Comparison of ENCODE assay signal across 18 cellular contexts in the genomic region with DNA sequence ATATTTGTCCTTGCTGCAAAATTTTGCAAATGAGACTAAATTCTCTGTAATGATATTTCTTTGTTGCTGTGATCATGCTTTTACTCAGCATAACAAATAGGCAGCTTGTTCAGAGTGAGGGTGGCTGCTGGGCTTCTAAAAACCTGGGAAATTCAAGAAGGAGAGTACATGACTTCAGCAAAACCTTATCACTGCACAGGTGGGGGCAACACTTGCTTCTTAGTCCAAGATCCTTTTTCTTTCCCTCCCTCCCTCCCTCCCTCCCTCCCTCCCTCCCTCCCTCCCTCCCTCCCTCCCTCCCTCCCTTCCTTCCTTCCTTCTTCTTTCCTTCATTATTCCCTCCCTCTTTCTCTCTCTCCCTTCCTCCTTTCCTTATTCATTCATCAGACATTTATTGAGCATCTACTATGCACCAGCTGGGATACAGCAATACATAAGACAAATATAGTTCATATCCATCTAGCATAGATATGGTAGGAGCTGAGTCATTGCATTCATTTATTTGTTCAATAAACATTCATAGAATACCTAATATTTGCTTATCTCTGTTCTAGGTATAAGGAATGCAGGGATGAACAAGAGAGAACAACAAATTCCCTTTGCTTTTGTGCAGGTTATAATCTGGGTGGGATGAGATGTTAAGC.
DNase-seq lines count a peak whose midpoint lies in the region; ATAC-seq, FAIRE-seq and TF ChIP-seq lines count a peak whose summit lies in the region.
"Had no signal": no experiment of that assay in that cellular context is flagged by ENCODE, and none has a peak within 500 bp of the region (broad histone marks: within the 10 kb centered on the region; RNA-seq: fewer than 3 reads in every experiment).

No MANE protein-coding gene starts in this region.

- no peak for TF ChIP-seq RAD21 in HepG2 (CRISPR knock-in tag; IDR thresholded peaks at IDR 0.05)

- intact Hi-C loops in HepG2 (cut with micrococcal nuclease; ENCODE audit: unreplicated experiment) (no loop called here), right lobe of liver (cut with DNase I) (no loop called here)
- intact Hi-C loops in activated T-helper 1 cell treated with anti-CD3 and anti-CD28 coated beads, Interleukin-12 subunit alpha, Interleukin-12 subunit beta, Interleukin-2, Interleukin-4 antibody, amounts not matched to agents 30 ng/mL and 10 ng/mL and 1 ng/mL, durations not matched to agents 14 hours and 24 hours and 36 hours (cut with micrococcal nuclease), result no loop called here

- no peak overlapping the region for H2AFZ ChIP-seq in HepG2 (ENCODE audit: low read length)

- H3K36me3 ChIP-seq in HepG2 (replicated peaks in 1 of 2; ENCODE audit: control insufficient read depth in 1 of 2, insufficient read depth in 2 of 2, low read length in 2 of 2) (no peaks in the 10 kb centered on the region), right lobe of liver (no peaks in the 10 kb centered on the region), brain microvascular endothelial cell (replicated peaks) (no peaks in the 10 kb centered on the region)
- H3K36me3 ChIP-seq: Peyer's patch had no signal

- H3K27ac ChIP-seq in HepG2 (ENCODE audit: extremely low read length, insufficient read depth, low read length), result no peak overlapping the region
- no peak overlapping the region for H3K27ac ChIP-seq in right lobe of liver
- peak overlapping the region; percentile 25 for H3K27ac ChIP-seq in brain microvascular endothelial cell
- H3K27ac ChIP-seq: Peyer's patch had no signal

- no peaks in the 10 kb centered on the region for H3K4me1 Mint-ChIP-seq in activated T-helper 1 cell treated with anti-CD3 and anti-CD28 coated beads, Interleukin-12 subunit alpha, Interleukin-12 subunit beta, Interleukin-2, Interleukin-4 antibody, amounts not matched to agents 30 ng/mL and 10 ng/mL and 1 ng/mL, durations not matched to agents 14 hours and 24 hours and 36 hours (ENCODE audit: low read depth)

- TF ChIP-seq POLR2A in HepG2 (IDR thresholded peaks at IDR 0.05; ENCODE audit: insufficient read depth in 1 of 2, low read depth in 2 of 2, low read length in 2 of 2), result no peak
- no peak for TF ChIP-seq POLR2A in right lobe of liver (IDR thresholded peaks at IDR 0.05)

- CTCF ChIA-PET in HepG2 (lab: Yijun Ruan, JAX; ENCODE audit: low intra/inter-chr PET ratio, low total read pairs), result no interaction called here

- H3K4me1 ChIP-seq in HepG2 (ENCODE audit: insufficient read depth, low read length) (peaks cover 79% of the 10 kb centered on the region), right lobe of liver (no peaks in the 10 kb centered on the region)

- no peak for FAIRE-seq in HepG2 (lab: Jason Lieb, UNC)
- no peak for FAIRE-seq in RCC 7860 (lab: Jason Lieb, UNC)
- FAIRE-seq: G401.6, GM12891, H1 had no signal

- H3K4me3 Mint-ChIP-seq in activated T-helper 1 cell treated with anti-CD3 and anti-CD28 coated beads, Interleukin-12 subunit alpha, Interleukin-12 subunit beta, Interleukin-2, Interleukin-4 antibody, amounts not matched to agents 30 ng/mL and 10 ng/mL and 1 ng/mL, durations not matched to agents 14 hours and 24 hours and 36 hours, result no peak overlapping the region

- H3K27me3 ChIP-seq in HepG2 (ENCODE audit: control insufficient read depth in 1 of 2, insufficient read depth in 2 of 2, low read length in 2 of 2) (no peaks in the 10 kb centered on the region), right lobe of liver (no peaks in the 10 kb centered on the region), brain microvascular endothelial cell (replicated peaks) (no peaks in the 10 kb centered on the region)
- H3K27me3 ChIP-seq: Peyer's patch had no signal

- no TSS peak for BruUV-seq in HepG2 (replicated peaks; lab: Mats Ljungman, UMichigan)

- H3K9ac ChIP-seq in HepG2 (ENCODE audit: insufficient read depth, low read depth, low read length), result no peak overlapping the region

- no peak for TF ChIP-seq EP300 in HepG2 (IDR thresholded peaks at IDR 0.05; ENCODE audit: low read depth in 2 of 2, low read length in 2 of 2)
- no peak for TF ChIP-seq EP300 in HepG2 (CRISPR knock-in tag; IDR thresholded peaks at IDR 0.05; ENCODE audit: borderline replicate concordance)

- no peaks in the 10 kb centered on the region for H3K36me3 Mint-ChIP-seq in activated T-helper 1 cell treated with anti-CD3 and anti-CD28 coated beads, Interleukin-12 subunit alpha, Interleukin-12 subunit beta, Interleukin-2, Interleukin-4 antibody, amounts not matched to agents 30 ng/mL and 10 ng/mL and 1 ng/mL, durations not matched to agents 14 hours and 24 hours and 36 hours (ENCODE audit: low read depth)

- no peaks in the 10 kb centered on the region for H3K79me2 ChIP-seq in HepG2 (ENCODE audit: insufficient read depth, low read length)

- in situ Hi-C loops in HepG2 (cut with HindIII; ENCODE audit: extremely low pct_ligation_motif_present, low pct_unique_long_range_greater_than_20kb), result no loop called here
- in situ Hi-C loops in brain microvascular endothelial cell (cut with HindIII; ENCODE audit: low pct_ligation_motif_present, low sequenced_read_pairs), result no loop called here

- ATAC-seq in HepG2 (no peak), right lobe of liver (no peak)

- H3K4me2 ChIP-seq in HepG2 (ENCODE audit: low read depth, low read length), result no peak overlapping the region

- no peaks in the 10 kb centered on the region for H3K9me3 Mint-ChIP-seq in activated T-helper 1 cell treated with anti-CD3 and anti-CD28 coated beads, Interleukin-12 subunit alpha, Interleukin-12 subunit beta, Interleukin-2, Interleukin-4 antibody, amounts not matched to agents 30 ng/mL and 10 ng/mL and 1 ng/mL, durations not matched to agents 14 hours and 24 hours and 36 hours

- TF ChIP-seq CTCF in HepG2 (CRISPR knock-in tag; IDR thresholded peaks at IDR 0.05), result no peak
- TF ChIP-seq CTCF in right lobe of liver (IDR thresholded peaks at IDR 0.05), result no peak
- no peak for TF ChIP-seq CTCF in brain microvascular endothelial cell (IDR thresholded peaks at IDR 0.05; ENCODE audit: low read depth, low read length, missing control alignments)

- DNase-seq in HepG2 (ENCODE audit: low spot score), result no peak
- DNase-seq in right lobe of liver, result no peak
- DNase-seq in NCI-H226, result peak; percentile 33
- DNase-seq in brain microvascular endothelial cell, result no peak
- no peak for DNase-seq in NCI-H2196 (lab: John Stamatoyannopoulos, UW; ENCODE audit: unreplicated experiment)
- no peak for DNase-seq in RCC 7860 (ENCODE audit: low spot score)
- DNase-seq in activated T-helper 1 cell treated with anti-CD3 and anti-CD28 coated beads, Interleukin-12 subunit alpha, Interleukin-12 subunit beta, Interleukin-2, Interleukin-4 antibody, amounts not matched to agents 30 ng/mL and 10 ng/mL and 1 ng/mL, durations not matched to agents 14 hours and 24 hours and 36 hours (ENCODE audit: low spot score), result no peak
- no peak for DNase-seq in activated effector memory CD4-positive, alpha-beta T cell treated with Interleukin-2 at 50 U/mL for 16 hours
- DNase-seq: 8988T, DMS79, NCI-H1092, NCI-H446, Peyer's patch, SHP77 treated with DMSO at 0.1 percent for 48 hours, T-helper 2 cell had no signal

- no peak overlapping the region for H3K4me3 ChIP-seq in HepG2 (replicated peaks in 1 of 3; ENCODE audit: insufficient read depth in 1 of 3, low read depth in 2 of 3, low read length in 3 of 3)
- no peak overlapping the region for H3K4me3 ChIP-seq in right lobe of liver
- no peak overlapping the region for H3K4me3 ChIP-seq in brain microvascular endothelial cell (ENCODE audit: low read depth, low read length)
- H3K4me3 ChIP-seq: Peyer's patch had no signal

- POLR2A ChIA-PET in HepG2 (lab: Yijun Ruan, JAX), result interaction anchor here (1.0 kb wide), 1 partner anchor 8 kb away, joined by 3 read pairs; no protein-coding TSS in a partner anchor

- H3K27me3 Mint-ChIP-seq in activated T-helper 1 cell treated with anti-CD3 and anti-CD28 coated beads, Interleukin-12 subunit alpha, Interleukin-12 subunit beta, Interleukin-2, Interleukin-4 antibody, amounts not matched to agents 30 ng/mL and 10 ng/mL and 1 ng/mL, durations not matched to agents 14 hours and 24 hours and 36 hours (ENCODE audit: insufficient read depth), result no peaks in the 10 kb centered on the region

- H3K9me3 ChIP-seq in HepG2 (ENCODE audit: low read length) (no peaks in the 10 kb centered on the region), right lobe of liver (no peaks in the 10 kb centered on the region)
- H3K9me3 ChIP-seq: Peyer's patch had no signal

- H3K27ac Mint-ChIP-seq in activated T-helper 1 cell treated with anti-CD3 and anti-CD28 coated beads, Interleukin-12 subunit alpha, Interleukin-12 subunit beta, Interleukin-2, Interleukin-4 antibody, amounts not matched to agents 30 ng/mL and 10 ng/mL and 1 ng/mL, durations not matched to agents 14 hours and 24 hours and 36 hours, result no peak overlapping the region

- H4K20me1 ChIP-seq in HepG2 (ENCODE audit: insufficient read depth, low read length), result no peaks in the 10 kb centered on the region

TF ChIP-seq in HepG2, 621 proteins besides CTCF, POLR2A, EP300 and RAD21 (continues in another document):
- no peak for TF ChIP-seq ZNF235 (CRISPR knock-in tag; IDR thresholded peaks at IDR 0.05; ENCODE audit: borderline replicate concordance)
- TF ChIP-seq ZNF577 (CRISPR knock-in tag; IDR thresholded peaks at IDR 0.05; ENCODE audit: borderline replicate concordance, low read depth), result no peak
- TF ChIP-seq CBFB (CRISPR knock-in tag; IDR thresholded peaks at IDR 0.05), result no peak
- TF ChIP-seq MTF2 (CRISPR knock-in tag; IDR thresholded peaks at IDR 0.05; ENCODE audit: borderline replicate concordance), result no peak
- no peak for TF ChIP-seq ZNF367 (CRISPR knock-in tag; IDR thresholded peaks at IDR 0.05; ENCODE audit: borderline replicate concordance)
- TF ChIP-seq, protein P1, sequence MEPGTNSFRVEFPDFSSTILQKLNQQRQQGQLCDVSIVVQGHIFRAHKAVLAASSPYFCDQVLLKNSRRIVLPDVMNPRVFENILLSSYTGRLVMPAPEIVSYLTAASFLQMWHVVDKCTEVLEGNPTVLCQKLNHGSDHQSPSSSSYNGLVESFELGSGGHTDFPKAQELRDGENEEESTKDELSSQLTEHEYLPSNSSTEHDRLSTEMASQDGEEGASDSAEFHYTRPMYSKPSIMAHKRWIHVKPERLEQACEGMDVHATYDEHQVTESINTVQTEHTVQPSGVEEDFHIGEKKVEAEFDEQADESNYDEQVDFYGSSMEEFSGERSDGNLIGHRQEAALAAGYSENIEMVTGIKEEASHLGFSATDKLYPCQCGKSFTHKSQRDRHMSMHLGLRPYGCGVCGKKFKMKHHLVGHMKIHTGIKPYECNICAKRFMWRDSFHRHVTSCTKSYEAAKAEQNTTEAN (CRISPR knock-in tag; conservative IDR thresholded peaks at IDR 0.05), result no peak
